18 cellular contexts compared by ENCODE assay signal in the genomic region with DNA sequence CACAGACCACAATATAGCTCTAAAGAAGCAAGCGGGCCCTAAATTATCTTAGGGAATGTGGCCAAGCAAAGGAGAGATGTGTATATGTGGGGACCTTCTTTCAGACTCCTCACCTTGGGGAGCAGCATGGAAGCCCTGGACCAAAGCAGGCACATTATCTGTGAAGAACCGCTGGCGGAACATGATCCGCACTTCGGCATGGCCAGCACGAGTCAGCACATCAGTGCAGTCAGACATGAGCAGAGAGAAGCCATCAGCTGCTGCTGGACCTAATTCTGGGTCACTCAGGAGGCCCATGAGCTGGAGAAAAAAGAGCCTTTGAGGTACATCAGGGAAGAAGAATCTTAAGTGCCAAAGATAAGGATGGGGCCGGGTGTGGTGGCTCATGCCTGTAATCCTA. TPM values are rescaled to one million over a fixed set of nuclear protein-coding genes. Genes with fewer than 3 reads are reported as not detected.
DNase-seq lines count a peak whose midpoint lies in the region; ATAC-seq and TF ChIP-seq lines count a peak whose summit lies in the region.
"Had no signal": no experiment of that assay in that cellular context is flagged by ENCODE, and none has a peak within 500 bp of the region (broad histone marks: within the 10 kb centered on the region; RNA-seq: fewer than 3 reads in every experiment).

No MANE protein-coding gene starts in this region.

- no peak overlapping the region for H3K4me3 ChIP-seq in HAP-1

- no peak for TF ChIP-seq CTCF in brain (conservative IDR thresholded peaks at IDR 0.05)

- in situ Hi-C loops in HAP-1 (cut with MboI; ENCODE audit: low sequenced_read_pairs), result loop anchor here (5.0 kb wide), 2 partner anchors 92 to 152 kb away; no protein-coding TSS in a partner anchor

- H3K9me3 Mint-ChIP-seq in activated T-cell treated with anti-CD3 and anti-CD28 coated beads, Interleukin-2, amount 50 U/mL, for 72 hours, result no peaks in the 10 kb centered on the region
- no peaks in the 10 kb centered on the region for H3K9me3 Mint-ChIP-seq in brain

- peak overlapping the region; percentile 15 for H3K27ac Mint-ChIP-seq in activated T-cell treated with anti-CD3 and anti-CD28 coated beads, Interleukin-2, amount 50 U/mL, for 72 hours
- H3K27ac Mint-ChIP-seq in T-helper 17 cell, result peak overlapping the region; percentile 54
- peak overlapping the region in 3 of 5 experiments; percentile 28 to 89 (median 87) for H3K27ac Mint-ChIP-seq in brain

- H3K27me3 ChIP-seq in HAP-1 (ENCODE audit: low read depth), result no peaks in the 10 kb centered on the region
- H3K27me3 ChIP-seq: BE2C had no signal

- no peak for ATAC-seq in activated T-cell treated with anti-CD3 and anti-CD28 coated beads, Interleukin-2, amount 50 U/mL, for 72 hours (replicated peaks in 1 of 2)
- ATAC-seq in T-helper 17 cell, result no peak
- ATAC-seq in sciatic nerve, result no peak
- no peak for ATAC-seq in GM21447 (IDR thresholded peaks at IDR 0.05; ENCODE audit: unreplicated experiment)

- no peaks in the 10 kb centered on the region for H3K27me3 Mint-ChIP-seq in activated T-cell treated with anti-CD3 and anti-CD28 coated beads, Interleukin-2, amount 50 U/mL, for 72 hours (ENCODE audit: low read depth)
- H3K27me3 Mint-ChIP-seq in T-helper 17 cell, result no peaks in the 10 kb centered on the region
- no peaks in the 10 kb centered on the region for H3K27me3 Mint-ChIP-seq in brain

- intact Hi-C loops in sciatic nerve (cut with DNase I), result loop anchor here (5.0 kb wide), 1 partner anchor 92 kb away; no protein-coding TSS in a partner anchor

- H3K4me1 ChIP-seq in HAP-1, result no peaks in the 10 kb centered on the region
- H3K4me1 ChIP-seq: BE2C had no signal

- H3K4me1 Mint-ChIP-seq in activated T-cell treated with anti-CD3 and anti-CD28 coated beads, Interleukin-2, amount 50 U/mL, for 72 hours (ENCODE audit: low read depth), result peaks cover 8% of the 10 kb centered on the region
- H3K4me1 Mint-ChIP-seq in T-helper 17 cell, result no peaks in the 10 kb centered on the region
- H3K4me1 Mint-ChIP-seq in brain, result no peaks in the 10 kb centered on the region

- DNase-seq in activated T-cell treated with anti-CD3 and anti-CD28 coated beads, Interleukin-2, amount 50 U/mL, for 72 hours, result no peak
- DNase-seq in activated T-cell treated with anti-CD3 and anti-CD28 coated beads for 4 hours (no peak), T-helper 17 cell (no peak), sciatic nerve (ENCODE audit: low spot score) (peak; percentile 51), HAP-1 (ENCODE audit: low spot score in 2 of 2) (no peak)
- DNase-seq: BE2C; EL; GF-D8; Kasumi-1; NCI-H1694; NCI-H2081; NCI-H2171; NCI-H345; NCI-H524; NCI-H774; NK-92 treated with Interleukin-12 subunit alpha and Interleukin-12 subunit beta, amount 100 ng/mL, for 24 hours had no signal

- H3K36me3 ChIP-seq in HAP-1 (replicated peaks), result peaks cover 92% of the 10 kb centered on the region

- H3K4me3 Mint-ChIP-seq in activated T-cell treated with anti-CD3 and anti-CD28 coated beads, Interleukin-2, amount 50 U/mL, for 72 hours, result no peak overlapping the region
- H3K4me3 Mint-ChIP-seq in T-helper 17 cell, result no peak overlapping the region
- H3K4me3 Mint-ChIP-seq in brain, result no peak overlapping the region

- H3K36me3 Mint-ChIP-seq in activated T-cell treated with anti-CD3 and anti-CD28 coated beads, Interleukin-2, amount 50 U/mL, for 72 hours (ENCODE audit: insufficient read depth in 2 of 2), result peaks cover 11 to 41% of the 10 kb centered on the region in 2 donors
- H3K36me3 Mint-ChIP-seq in T-helper 17 cell (ENCODE audit: low read depth) (peaks cover 6% of the 10 kb centered on the region), brain (peaks cover 72% of the 10 kb centered on the region)

- no peaks in the 10 kb centered on the region for H3K9me3 ChIP-seq in T-helper 17 cell (ENCODE audit: control insufficient read depth, low read length, poor library complexity, severe bottlenecking)
- H3K9me3 ChIP-seq in HAP-1, result no peaks in the 10 kb centered on the region
- H3K9me3 ChIP-seq: BE2C had no signal

RNA-seq across cellular contexts. Expression of gene ZDHHC16, which starts 14.0 kb away (rescaled TPM):
- total RNA-seq in activated T-cell treated with anti-CD3 and anti-CD28 coated beads, Interleukin-2, amount 50 U/mL, for 72 hours, result 10 to 100 TPM; 35.5 to 37.8 TPM
- 10 to 100 TPM; 14.9 to 15.3 TPM for total RNA-seq in T-helper 17 cell
- 27.2 TPM for polyA plus RNA-seq in brain (ENCODE audit: insufficient read depth, low read depth, low replicate concordance)
- total RNA-seq in sciatic nerve, result 32.1 TPM

RNA-seq across cellular contexts. Expression of gene EXOSC1, which starts 14.1 kb away (rescaled TPM):
- 10 to 100 TPM; 75.3 to 75.7 TPM for total RNA-seq in activated T-cell treated with anti-CD3 and anti-CD28 coated beads, Interleukin-2, amount 50 U/mL, for 72 hours
- total RNA-seq in T-helper 17 cell (10 to 100 TPM; 32.0 to 38.6 TPM), sciatic nerve (37.0 TPM)
- polyA plus RNA-seq in brain (ENCODE audit: insufficient read depth, low read depth, low replicate concordance), result 27.5 TPM

RNA-seq across cellular contexts. Expression of gene PGAM1, which starts 33.9 kb away (rescaled TPM):
- total RNA-seq in activated T-cell treated with anti-CD3 and anti-CD28 coated beads, Interleukin-2, amount 50 U/mL, for 72 hours, result 100 to 1,000 TPM; 362 to 512 TPM
- total RNA-seq in T-helper 17 cell (100 to 1,000 TPM in 1 of 2 donors, 10 to 100 TPM in 1; 88.6 to 101 TPM), sciatic nerve (117 TPM)
- 278 TPM for polyA plus RNA-seq in brain (ENCODE audit: insufficient read depth, low read depth, low replicate concordance)

RNA-seq across cellular contexts. Expression of gene MMS19, which starts 38.3 kb away (rescaled TPM):
- 100 to 1,000 TPM in 1 of 2 donors, 10 to 100 TPM in 1; 92.2 to 113 TPM for total RNA-seq in activated T-cell treated with anti-CD3 and anti-CD28 coated beads, Interleukin-2, amount 50 U/mL, for 72 hours
- total RNA-seq in T-helper 17 cell (10 to 100 TPM; 60.1 to 71.2 TPM), sciatic nerve (65.9 TPM)
- 43.3 TPM for polyA plus RNA-seq in brain (ENCODE audit: insufficient read depth, low read depth, low replicate concordance)

RNA-seq across cellular contexts. Expression of gene UBTD1, which starts 38.8 kb away (rescaled TPM):
- total RNA-seq in activated T-cell treated with anti-CD3 and anti-CD28 coated beads, Interleukin-2, amount 50 U/mL, for 72 hours, result 1 to 10 TPM; 3.7 to 4.1 TPM
- 1 to 10 TPM; 1.1 to 1.4 TPM for total RNA-seq in T-helper 17 cell
- polyA plus RNA-seq in brain (ENCODE audit: insufficient read depth, low read depth, low replicate concordance), result 9.8 TPM
- 8.1 TPM for total RNA-seq in sciatic nerve

Comparison
In these comparisons a context has a peak if more than half of its experiments do, and no peak if none do; other contexts are left out.
1. H3K27ac Mint-ChIP-seq: peak in every context shown above with its lines; median percentile 87 in brain; 54 in T-helper 17 cell; 15 in activated T-cell treated with anti-CD3 and anti-CD28 coated beads, Interleukin-2, amount 50 U/mL, for 72 hours.